13 cellular contexts compared by ENCODE assay signal in genomic region chr10:7000063-7000462, GRCh38.
"Had no signal": no experiment of that assay in that cellular context is flagged by ENCODE, and none has a peak within 500 bp of the region (broad histone marks: within the 10 kb centered on the region; RNA-seq: fewer than 3 reads in every experiment).

No MANE protein-coding gene starts in this region.

- H3K9me3 Mint-ChIP-seq: activated T-cell treated with anti-CD3 and anti-CD28 coated beads, Interleukin-2, amount 50 U/mL, for 4 hours; naive thymus-derived CD4-positive, alpha-beta T cell had no signal

- H3K27me3 ChIP-seq: sigmoid colon had no signal

- H3K36me3 Mint-ChIP-seq: activated naive CD8-positive, alpha-beta T cell; naive thymus-derived CD4-positive, alpha-beta T cell had no signal

- DNase-seq: activated CD4-positive, CD25-positive, alpha-beta regulatory T cell; activated gamma-delta T cell; activated T-cell treated with anti-CD3 and anti-CD28 coated beads, Interleukin-2, amount 50 U/mL, for 4 hours; effector CD4-positive, alpha-beta T cell; kidney; naive thymus-derived CD4-positive, alpha-beta T cell; psoas muscle; sigmoid colon; stimulated activated CD4-positive, alpha-beta T cell treated with anti-CD3 and anti-CD28 coated beads, Interleukin-12 subunit alpha, Interleukin-12 subunit beta, amount 100 ng/mL, for 4 hours; stimulated activated naive CD4-positive, alpha-beta T cell treated with Interleukin-2 at 50 U/mL for 16 hours; T-helper 2 cell had no signal

- ATAC-seq: activated T-cell treated with anti-CD3 and anti-CD28 coated beads, Interleukin-2, amount 50 U/mL, for 4 hours; naive thymus-derived CD4-positive, alpha-beta T cell; psoas muscle had no signal

- H3K27ac ChIP-seq: psoas muscle, sigmoid colon, thoracic aorta had no signal

- H3K27me3 Mint-ChIP-seq: activated naive CD8-positive, alpha-beta T cell had no signal

- H3K36me3 ChIP-seq: sigmoid colon, thoracic aorta had no signal

- H3K4me3 ChIP-seq: psoas muscle, sigmoid colon, thoracic aorta had no signal

- H3K27ac Mint-ChIP-seq: activated naive CD8-positive, alpha-beta T cell; naive thymus-derived CD4-positive, alpha-beta T cell had no signal

- H3K4me1 ChIP-seq: psoas muscle, sigmoid colon had no signal

- H3K4me3 Mint-ChIP-seq: activated naive CD8-positive, alpha-beta T cell; activated T-cell treated with anti-CD3 and anti-CD28 coated beads, Interleukin-2, amount 50 U/mL, for 4 hours; naive thymus-derived CD4-positive, alpha-beta T cell had no signal
